In genomic region chr2:45936623-45936979, GRCh38 we compare ENCODE assay signal across 13 cellular contexts.
DNase-seq lines count a peak whose midpoint lies in the region; ATAC-seq and TF ChIP-seq lines count a peak whose summit lies in the region.
"Had no signal": no experiment of that assay in that cellular context is flagged by ENCODE, and none has a peak within 500 bp of the region (broad histone marks: within the 10 kb centered on the region; RNA-seq: fewer than 3 reads in every experiment).

No MANE protein-coding gene starts in this region.

- H3K4me1 ChIP-seq in HEK293 (ENCODE audit: control insufficient read depth, insufficient read depth, low read length): peaks cover 20% of the 10 kb centered on the region
- H3K4me1 ChIP-seq in Panc1 (ENCODE audit: control insufficient read depth, insufficient read depth, low read length): peaks cover 37% of the 10 kb centered on the region
- peaks cover 12 to 50% (median 36%) of the 10 kb centered on the region in 4 donors for H3K4me1 ChIP-seq in stomach

- no peak for TF ChIP-seq CTCF in HEK293 (tag by site-specific recombination; IDR thresholded peaks at IDR 0.05)
- peak; percentile 54 for TF ChIP-seq CTCF in Panc1 (IDR thresholded peaks at IDR 0.05)
- TF ChIP-seq CTCF in fibroblast of the aortic adventitia (IDR thresholded peaks at IDR 0.05; ENCODE audit: insufficient read depth, low read length): peak; percentile 2
- peak in 1 of 7 experiments; percentile 22 for TF ChIP-seq CTCF in stomach (IDR thresholded peaks at IDR 0.05)

- no peak for DNase-seq in Panc1 (ENCODE audit: low read depth, low spot score)
- DNase-seq in fibroblast of the aortic adventitia (ENCODE audit: low read depth): no peak
- no peak for DNase-seq in stomach
- DNase-seq in NCI-H2227 treated with DMSO at 0.1 percent for 48 hours (lab: John Stamatoyannopoulos, UW): no peak
- DNase-seq in amygdala (lab: John Stamatoyannopoulos, UW): no peak
- DNase-seq: activated effector memory CD4-positive, alpha-beta T cell treated with anti-CD3 and anti-CD28 coated beads, Interleukin-2, amount 50 U/mL, for 16 hours had no signal

- POLR2A ChIA-PET in HEK293 (lab: Yijun Ruan, JAX) (no interaction called here), Panc1 (lab: Charles Lee) (no interaction called here)

- H3K36me3 ChIP-seq in HEK293 (ENCODE audit: control insufficient read depth in 2 of 2, insufficient read depth in 1 of 2, low read length in 2 of 2) (no peaks in the 10 kb centered on the region), Panc1 (ENCODE audit: control insufficient read depth, insufficient read depth, low read length) (no peaks in the 10 kb centered on the region), stomach (no peaks in the 10 kb centered on the region)
- H3K36me3 ChIP-seq: gastroesophageal sphincter, SJSA1, upper lobe of right lung had no signal

- no TSS peak for BruUV-seq in Panc1 (replicated peaks; lab: Mats Ljungman, UMichigan)

- no peak overlapping the region for H3K27ac ChIP-seq in HEK293 (ENCODE audit: extremely low read depth, low read depth, low read length)
- H3K27ac ChIP-seq in Panc1 (ENCODE audit: low read length): peak overlapping the region; percentile 46
- peak overlapping the region in 3 of 5 donors; percentile 24 to 83 (median 80) for H3K27ac ChIP-seq in stomach
- H3K27ac ChIP-seq: SJSA1, upper lobe of right lung had no signal

- WGBS in stomach, 5 donors: 40 to 54% (median 44%) methylated on average over 5 of the region's 5 CpGs

- H3K27me3 ChIP-seq in Panc1 (ENCODE audit: control insufficient read depth, insufficient read depth, low read length): no peaks in the 10 kb centered on the region
- H3K27me3 ChIP-seq in stomach: no peaks in the 10 kb centered on the region
- H3K27me3 ChIP-seq: gastroesophageal sphincter, SJSA1, upper lobe of right lung had no signal

- TF ChIP-seq POLR2A in stomach (IDR thresholded peaks at IDR 0.05): no peak

- no peak overlapping the region for H3K4me3 ChIP-seq in HEK293 (ENCODE audit: low read depth, low read length)
- no peak overlapping the region for H3K4me3 ChIP-seq in Panc1 (ENCODE audit: low read depth in 2 of 2, low read length in 2 of 2)
- H3K4me3 ChIP-seq in fibroblast of the aortic adventitia (ENCODE audit: low read depth, low read length): no peak overlapping the region
- no peak overlapping the region for H3K4me3 ChIP-seq in stomach
- H3K4me3 ChIP-seq: gastroesophageal sphincter, SJSA1, skin epidermis, upper lobe of right lung had no signal

- in situ Hi-C loops in Panc1 (cut with HindIII; ENCODE audit: low pct_unique_long_range_greater_than_20kb, low sequenced_read_pairs): no loop called here

- intact Hi-C loops in Panc1 (cut with micrococcal nuclease; ENCODE audit: unreplicated experiment) (loop anchor here (1.0 kb wide), 1 partner anchor 292 kb away; no protein-coding TSS in a partner anchor), stomach (cut with DNase I; ENCODE audit: low total_unique reads) (loop anchor here (5.0 kb wide), 1 partner anchor 294 kb away; no protein-coding TSS in a partner anchor)

- TF ChIP-seq EP300 in stomach (IDR thresholded peaks at IDR 0.05): no peak

- CTCF ChIA-PET in HEK293 (lab: Yijun Ruan, JAX): interaction anchor here (0.5 to 2.5 kb wide), 11 partner anchors 13 to 352 kb away, joined by 3 to 15 read pairs (median 3); no protein-coding TSS in a partner anchor
- CTCF ChIA-PET in Panc1 (lab: Charles Lee): interaction anchor here (0.9 to 1.2 kb wide), 3 partner anchors 8 to 287 kb away, joined by 3 to 4 read pairs (median 3); no protein-coding TSS in a partner anchor

- H3K9me3 ChIP-seq in HEK293 (ENCODE audit: control insufficient read depth, insufficient read depth, low read depth, low read length) (no peaks in the 10 kb centered on the region), Panc1 (ENCODE audit: control insufficient read depth, insufficient read depth, low read depth, low read length) (no peaks in the 10 kb centered on the region), stomach (no peaks in the 10 kb centered on the region)
- H3K9me3 ChIP-seq: gastroesophageal sphincter, SJSA1, upper lobe of right lung had no signal

- ATAC-seq in Panc1: no peak
- ATAC-seq in HG03025 (IDR thresholded peaks at IDR 0.05; ENCODE audit: low FRiP score, unreplicated experiment): no peak
- ATAC-seq in GM21390 (IDR thresholded peaks at IDR 0.05; ENCODE audit: unreplicated experiment): no peak

TF ChIP-seq in HEK293, 187 proteins besides CTCF, POLR2A, EP300 and RAD21:
- TF ChIP-seq ZNF394 (tag by site-specific recombination; IDR thresholded peaks at IDR 0.05; ENCODE audit: borderline replicate concordance): 0 out of 2 replicates have a peak, but pooled peaks have one; percentile 1
- TF ChIP-seq ZNF600 (tag by site-specific recombination; IDR thresholded peaks at IDR 0.05): no peak
- peak; percentile 9; the same call in 1 of the 2 replicates for TF ChIP-seq ZBTB17 (tag by site-specific recombination; IDR thresholded peaks at IDR 0.05)
- TF ChIP-seq KLF9 (tag by site-specific recombination; IDR thresholded peaks at IDR 0.05; ENCODE audit: low read depth): no peak
- TF ChIP-seq ZNF626 (tag by site-specific recombination; IDR thresholded peaks at IDR 0.05): no peak
- TF ChIP-seq, protein P1, sequence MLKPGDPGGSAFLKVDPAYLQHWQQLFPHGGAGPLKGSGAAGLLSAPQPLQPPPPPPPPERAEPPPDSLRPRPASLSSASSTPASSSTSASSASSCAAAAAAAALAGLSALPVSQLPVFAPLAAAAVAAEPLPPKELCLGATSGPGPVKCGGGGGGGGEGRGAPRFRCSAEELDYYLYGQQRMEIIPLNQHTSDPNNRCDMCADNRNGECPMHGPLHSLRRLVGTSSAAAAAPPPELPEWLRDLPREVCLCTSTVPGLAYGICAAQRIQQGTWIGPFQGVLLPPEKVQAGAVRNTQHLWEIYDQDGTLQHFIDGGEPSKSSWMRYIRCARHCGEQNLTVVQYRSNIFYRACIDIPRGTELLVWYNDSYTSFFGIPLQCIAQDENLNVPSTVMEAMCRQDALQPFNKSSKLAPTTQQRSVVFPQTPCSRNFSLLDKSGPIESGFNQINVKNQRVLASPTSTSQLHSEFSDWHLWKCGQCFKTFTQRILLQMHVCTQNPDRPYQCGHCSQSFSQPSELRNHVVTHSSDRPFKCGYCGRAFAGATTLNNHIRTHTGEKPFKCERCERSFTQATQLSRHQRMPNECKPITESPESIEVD (tag by site-specific recombination; IDR thresholded peaks at IDR 0.05): no peak
- no peak for TF ChIP-seq GLIS2 (tag by site-specific recombination; IDR thresholded peaks at IDR 0.05)
